ENCODE assay signal across 21 cellular contexts in the genomic region with DNA sequence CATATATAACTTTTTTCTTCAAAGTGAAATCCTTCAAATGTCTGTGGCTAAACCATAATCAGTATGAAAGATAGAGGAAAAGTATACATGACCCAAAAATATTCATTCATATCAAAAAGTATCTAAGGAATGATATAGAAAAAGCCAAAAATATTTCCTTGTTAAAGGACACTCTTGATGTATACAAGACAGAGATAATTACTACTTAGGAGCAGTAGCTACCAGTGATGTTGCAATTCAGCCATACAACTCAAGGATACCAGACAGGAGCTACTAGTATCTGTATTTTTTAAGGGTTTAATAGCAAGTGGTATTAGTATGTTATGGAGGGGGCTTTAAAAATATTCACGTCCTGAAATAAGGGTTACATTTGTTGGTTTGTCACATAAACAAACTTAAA.
"Had no signal": no experiment of that assay in that cellular context is flagged by ENCODE, and none has a peak within 500 bp of the region (broad histone marks: within the 10 kb centered on the region; RNA-seq: fewer than 3 reads in every experiment).

No MANE protein-coding gene starts in this region.

- H3K4me1 ChIP-seq: esophagus squamous epithelium, right atrium auricular region, sigmoid colon, testis, transverse colon had no signal

- H3K27ac Mint-ChIP-seq: natural killer cell; stimulated activated naive B cell treated with anti-CD40 and anti-IgM and Interleukin-4, amounts not matched to agents 10 μg/mL and 1 μg/mL and 100 μg/mL, for 72 hours; stimulated activated naive CD8-positive, alpha-beta T cell treated with anti-CD3 and anti-CD28 coated beads, Interleukin-15, amount 100 ng/mL, for 72 hours had no signal

- H3K27me3 ChIP-seq: esophagus squamous epithelium, ovary, right atrium auricular region, sigmoid colon, testis, transverse colon had no signal

- H3K36me3 ChIP-seq: ovary had no signal

- H3K4me3 Mint-ChIP-seq: natural killer cell; neural crest cell; stimulated activated naive B cell treated with anti-CD40 and anti-IgM and Interleukin-4, amounts not matched to agents 10 μg/mL and 1 μg/mL and 100 μg/mL, for 72 hours; stimulated activated naive CD8-positive, alpha-beta T cell treated with anti-CD3 and anti-CD28 coated beads, Interleukin-15, amount 100 ng/mL, for 72 hours had no signal

- H3K27ac ChIP-seq: epithelial cell of prostate, esophagus squamous epithelium, ovary, right atrium auricular region, sigmoid colon, skin epidermis, testis, transverse colon had no signal

- DNase-seq: effector memory CD4-positive, alpha-beta T cell; esophagus squamous epithelium; foreskin melanocyte; head of caudate nucleus; hippocampal formation; kidney glomerular epithelial cell; mammary epithelial cell; mucosa of descending colon; natural killer cell; ovary; sigmoid colon; stimulated activated CD4-positive, alpha-beta T cell treated with anti-CD3 and anti-CD28 coated beads, Interleukin-2, amount 100 ng/mL, for 24 hours; stimulated activated CD4-positive, alpha-beta T cell treated with anti-CD3 and anti-CD28 coated beads, Interleukin-4, amount 100 ng/mL, for 4 hours; stimulated activated naive B cell treated with anti-CD40 and anti-IgM and Interleukin-4, amounts not matched to agents 10 μg/mL and 1 μg/mL and 100 μg/mL, for 72 hours; stimulated activated naive CD8-positive, alpha-beta T cell treated with anti-CD3 and anti-CD28 coated beads, Interleukin-15, amount 100 ng/mL, for 72 hours; testis; transverse colon had no signal

- H3K9me3 ChIP-seq: esophagus squamous epithelium, mucosa of descending colon, ovary, right atrium auricular region, sigmoid colon, testis, transverse colon had no signal

- ATAC-seq: mucosa of descending colon; natural killer cell; stimulated activated naive B cell treated with anti-CD40 and anti-IgM and Interleukin-4, amounts not matched to agents 10 μg/mL and 1 μg/mL and 100 μg/mL, for 72 hours; stimulated activated naive CD8-positive, alpha-beta T cell treated with anti-CD3 and anti-CD28 coated beads, Interleukin-15, amount 100 ng/mL, for 72 hours had no signal

- H3K9me3 Mint-ChIP-seq: natural killer cell; neural crest cell; stimulated activated naive B cell treated with anti-CD40 and anti-IgM and Interleukin-4, amounts not matched to agents 10 μg/mL and 1 μg/mL and 100 μg/mL, for 72 hours; stimulated activated naive CD8-positive, alpha-beta T cell treated with anti-CD3 and anti-CD28 coated beads, Interleukin-15, amount 100 ng/mL, for 72 hours had no signal

- H3K27me3 Mint-ChIP-seq: stimulated activated naive B cell treated with anti-CD40 and anti-IgM and Interleukin-4, amounts not matched to agents 10 μg/mL and 1 μg/mL and 100 μg/mL, for 72 hours; stimulated activated naive CD8-positive, alpha-beta T cell treated with anti-CD3 and anti-CD28 coated beads, Interleukin-15, amount 100 ng/mL, for 72 hours had no signal

- H3K4me3 ChIP-seq: esophagus squamous epithelium, mucosa of descending colon, ovary, right atrium auricular region, sigmoid colon, skin epidermis, testis, transverse colon had no signal

- H3K4me1 Mint-ChIP-seq: neural crest cell had no signal
